Comparison of ENCODE assay signal across 8 cellular contexts in genomic region chr4:105990933-105991332, GRCh38.
DNase-seq lines count a peak whose midpoint lies in the region; TF ChIP-seq lines count a peak whose summit lies in the region.

No MANE protein-coding gene starts in this region.

- peaks cover 6% of the 10 kb centered on the region for H3K4me1 ChIP-seq in suprapubic skin
- no peaks in the 10 kb centered on the region for H3K4me1 ChIP-seq in CD8-positive, alpha-beta memory T cell (ENCODE audit: insufficient read depth, low read length)

- H3K27ac ChIP-seq in suprapubic skin = peak overlapping the region; percentile 41
- no peak overlapping the region for H3K27ac ChIP-seq in CD8-positive, alpha-beta memory T cell (ENCODE audit: low read depth, low read length)

- H3K27me3 ChIP-seq in suprapubic skin = no peaks in the 10 kb centered on the region
- no peaks in the 10 kb centered on the region for H3K27me3 ChIP-seq in CD8-positive, alpha-beta memory T cell (ENCODE audit: insufficient read depth, low read length, poor library complexity, severe bottlenecking)

- POLR2A ChIA-PET in CD8-positive, alpha-beta memory T cell (lab: Charles Lee) = no interaction called here

- no peaks in the 10 kb centered on the region for H3K36me3 ChIP-seq in suprapubic skin
- H3K36me3 ChIP-seq in CD8-positive, alpha-beta memory T cell (ENCODE audit: insufficient read depth, low read length) = no peaks in the 10 kb centered on the region

- H3K9me3 ChIP-seq in suprapubic skin = no peaks in the 10 kb centered on the region
- no peaks in the 10 kb centered on the region for H3K9me3 ChIP-seq in CD8-positive, alpha-beta memory T cell (ENCODE audit: low read length)

- no peak for TF ChIP-seq EP300 in suprapubic skin (IDR thresholded peaks at IDR 0.05)

- H3K4me3 ChIP-seq in suprapubic skin = no peak overlapping the region
- H3K4me3 ChIP-seq in CD8-positive, alpha-beta memory T cell (ENCODE audit: low read length) = no peak overlapping the region

- DNase-seq in HS-5 (ENCODE audit: low read depth) = peak; percentile 22
- DNase-seq in brain pericyte (ENCODE audit: low read depth, low spot score) = peak; percentile 32
- DNase-seq in islet precursor cell = peak; percentile 61
- DNase-seq in suprapubic skin (ENCODE audit: low spot score in 2 of 2) = peak in 1 of 2 donors; percentile 72
- DNase-seq in CD8-positive, alpha-beta memory T cell = no peak
- DNase-seq in activated naive CD8-positive, alpha-beta T cell treated with anti-CD3 and anti-CD28 coated beads for 36 hours = no peak
- DNase-seq in HuH-7.5 (ENCODE audit: low spot score) = no peak
- DNase-seq in activated naive CD4-positive, alpha-beta T cell treated with Interleukin-2 at 50 U/mL for 16 hours = no peak

- TF ChIP-seq CTCF in suprapubic skin (IDR thresholded peaks at IDR 0.05) = no peak

- CTCF ChIA-PET in CD8-positive, alpha-beta memory T cell (lab: Charles Lee) = no interaction called here

- no peaks in the 10 kb centered on the region for H3K4me1 Mint-ChIP-seq in CD8-positive, alpha-beta memory T cell
- no peaks in the 10 kb centered on the region for H3K4me1 Mint-ChIP-seq in activated naive CD8-positive, alpha-beta T cell treated with anti-CD3 and anti-CD28 coated beads for 36 hours

- H3K36me3 Mint-ChIP-seq in CD8-positive, alpha-beta memory T cell = no peaks in the 10 kb centered on the region
- no peaks in the 10 kb centered on the region for H3K36me3 Mint-ChIP-seq in activated naive CD8-positive, alpha-beta T cell treated with anti-CD3 and anti-CD28 coated beads for 36 hours

- peaks cover 4% of the 10 kb centered on the region in 2 donors for H3K27me3 Mint-ChIP-seq in CD8-positive, alpha-beta memory T cell
- H3K27me3 Mint-ChIP-seq in activated naive CD8-positive, alpha-beta T cell treated with anti-CD3 and anti-CD28 coated beads for 36 hours = no peaks in the 10 kb centered on the region

- peak overlapping the region in 1 of 8 donors; percentile 50 for H3K27ac Mint-ChIP-seq in CD8-positive, alpha-beta memory T cell
- H3K27ac Mint-ChIP-seq in activated naive CD8-positive, alpha-beta T cell treated with anti-CD3 and anti-CD28 coated beads for 36 hours = no peak overlapping the region

- whole genome bisulfite sequencing in suprapubic skin = 62% methylated on average over 3 of the region's 3 CpGs

- TF ChIP-seq POLR2A in suprapubic skin (IDR thresholded peaks at IDR 0.05) = no peak

- peaks cover 0 to 9% (median 6%) of the 10 kb centered on the region in 5 donors for H3K9me3 Mint-ChIP-seq in CD8-positive, alpha-beta memory T cell
- no peaks in the 10 kb centered on the region for H3K9me3 Mint-ChIP-seq in activated naive CD8-positive, alpha-beta T cell treated with anti-CD3 and anti-CD28 coated beads for 36 hours

- no peak overlapping the region for H3K4me3 Mint-ChIP-seq in CD8-positive, alpha-beta memory T cell
- no peak overlapping the region for H3K4me3 Mint-ChIP-seq in activated naive CD8-positive, alpha-beta T cell treated with anti-CD3 and anti-CD28 coated beads for 36 hours

Comparison
In these comparisons a context has a peak if more than half of its experiments do, and no peak if none do; other contexts are left out.
1. DNase-seq: peak in HS-5 (single experiment), brain pericyte (single experiment) and islet precursor cell (single experiment); none in CD8-positive, alpha-beta memory T cell (0 of 5), activated naive CD8-positive, alpha-beta T cell treated with anti-CD3 and anti-CD28 coated beads for 36 hours (single experiment), HuH-7.5 (single experiment) and activated naive CD4-positive, alpha-beta T cell treated with Interleukin-2 at 50 U/mL for 16 hours (single experiment).